In the genomic region with DNA sequence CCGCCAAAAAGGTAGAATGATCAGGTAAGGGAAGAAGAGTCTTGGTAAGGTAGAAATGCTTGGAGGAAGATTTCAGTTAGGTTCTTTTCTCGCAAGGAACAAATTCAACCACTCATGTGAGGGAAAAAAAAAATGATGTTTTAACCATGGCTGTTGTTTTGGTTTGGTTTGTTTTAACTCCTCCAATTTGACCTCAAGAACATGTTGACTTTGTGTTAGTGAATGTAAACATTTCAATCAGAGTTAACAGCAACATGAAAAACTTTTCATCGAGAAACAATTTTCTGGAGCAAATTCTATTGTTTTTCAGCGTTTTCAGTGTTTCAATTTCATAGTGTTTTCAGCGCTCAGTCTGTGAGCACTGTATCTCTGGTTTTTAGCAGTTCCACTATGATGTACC, we compare ENCODE assay signal across 9 cellular contexts.
"Had no signal": no experiment of that assay in that cellular context is flagged by ENCODE, and none has a peak within 500 bp of the region (broad histone marks: within the 10 kb centered on the region; RNA-seq: fewer than 3 reads in every experiment).

No MANE protein-coding gene starts in this region.

- H3K9ac ChIP-seq: GM23248 had no signal

- FAIRE-seq: H1, H54, K562 had no signal

- DNase-seq: GM23248, H9, HCEC 1CT, IMR-90, KG1 had no signal

- H2AFZ ChIP-seq: GM23248 had no signal

- ATAC-seq: K562 had no signal

- H3K27ac ChIP-seq: GM23248, HL-60 had no signal

- H3K4me3 ChIP-seq: GM23248, K562 had no signal
